In genomic region chr16:27449434-27450188, GRCh38 we compare ENCODE assay signal across 1 cellular context.
TF ChIP-seq lines count a peak whose summit lies in the region.

No MANE protein-coding gene starts in this region.

TF ChIP-seq in GM12878, 131 proteins besides CTCF, POLR2A, EP300 and RAD21 (continued from another document):
- TF ChIP-seq ZBTB11 (CRISPR knock-in tag; IDR thresholded peaks at IDR 0.05) = no peak
- no peak for TF ChIP-seq ZNF274 (IDR thresholded peaks at IDR 0.05; ENCODE audit: insufficient read depth, insufficient read length)
- no peak for TF ChIP-seq MYB (IDR thresholded peaks at IDR 0.05; ENCODE audit: borderline replicate concordance, low read depth, low read length)
- TF ChIP-seq HCFC1 (IDR thresholded peaks at IDR 0.05; ENCODE audit: low read length) = no peak
- TF ChIP-seq PML (IDR thresholded peaks at IDR 0.05; ENCODE audit: low read length) = no peak
- peak; percentile 22 for TF ChIP-seq HDAC6 (IDR thresholded peaks at IDR 0.05; ENCODE audit: unreplicated experiment)
- TF ChIP-seq BRCA1 (IDR thresholded peaks at IDR 0.05; ENCODE audit: low read depth, low read length) = no peak
- TF ChIP-seq NR2C1 (IDR thresholded peaks at IDR 0.05) = no peak
- no peak for TF ChIP-seq FOXK2 (IDR thresholded peaks at IDR 0.05)
- TF ChIP-seq KAT2A (conservative IDR thresholded peaks at IDR 0.05; ENCODE audit: control insufficient read depth, low read depth, low read length) = no peak
